In genomic region chr16:3020604-3021448, GRCh38 we compare ENCODE assay signal across 1 cellular context.
TF ChIP-seq lines count a peak whose summit lies in the region.

No MANE protein-coding gene starts in this region.

TF ChIP-seq in HepG2, 621 proteins besides CTCF, POLR2A, EP300 and RAD21 (continued from another document and continues in another):
- no peak for TF ChIP-seq ZBTB1 (CRISPR knock-in tag; IDR thresholded peaks at IDR 0.05; ENCODE audit: borderline replicate concordance)
- peak; percentile 82; the same call in 1 of the 2 replicates for TF ChIP-seq ZNF546 (CRISPR knock-in tag; conservative IDR thresholded peaks at IDR 0.05)
- 0 out of 2 replicates have a peak, but pooled peaks have one; percentile 23 for TF ChIP-seq TOPORS (CRISPR knock-in tag; IDR thresholded peaks at IDR 0.05)
- no peak for TF ChIP-seq ATM (IDR thresholded peaks at IDR 0.05; ENCODE audit: borderline replicate concordance)
- TF ChIP-seq ZNF766 (CRISPR knock-in tag; IDR thresholded peaks at IDR 0.05; ENCODE audit: borderline replicate concordance) = no peak
- TF ChIP-seq ZNF414 (CRISPR knock-in tag; IDR thresholded peaks at IDR 0.05) = peak; percentile 90
- TF ChIP-seq ZNF574 (CRISPR knock-in tag; IDR thresholded peaks at IDR 0.05) = peak; percentile 75
- peak; percentile 83; the same call in 1 of the 2 replicates for TF ChIP-seq TFAP4 (IDR thresholded peaks at IDR 0.05; ENCODE audit: borderline replicate concordance, low read depth)
- no peak for TF ChIP-seq ZNF616 (CRISPR knock-in tag; IDR thresholded peaks at IDR 0.05; ENCODE audit: low read depth)
- no peak for TF ChIP-seq KDM1A (CRISPR knock-in tag; IDR thresholded peaks at IDR 0.05)
- peak; percentile 23; the same call in 1 of the 2 replicates for TF ChIP-seq ZNF704 (CRISPR knock-in tag; IDR thresholded peaks at IDR 0.05; ENCODE audit: borderline replicate concordance)
- TF ChIP-seq ZBTB44 (CRISPR knock-in tag; IDR thresholded peaks at IDR 0.05) = no peak
- TF ChIP-seq PAF1 (CRISPR knock-in tag; IDR thresholded peaks at IDR 0.05) = 0 out of 2 replicates have a peak, but pooled peaks have one; percentile 37
- no peak for TF ChIP-seq ZNF275 (CRISPR knock-in tag; IDR thresholded peaks at IDR 0.05; ENCODE audit: borderline replicate concordance)
- TF ChIP-seq CREB3 (CRISPR knock-in tag; IDR thresholded peaks at IDR 0.05) = no peak
- 0 out of 2 replicates have a peak, but pooled peaks have one; percentile 24 for TF ChIP-seq ZFY (CRISPR knock-in tag; IDR thresholded peaks at IDR 0.05)
- peak; percentile 14 for TF ChIP-seq DRAP1 (CRISPR knock-in tag; IDR thresholded peaks at IDR 0.05)
- no peak for TF ChIP-seq ZBTB49 (CRISPR knock-in tag; IDR thresholded peaks at IDR 0.05; ENCODE audit: borderline replicate concordance)
- peak; percentile 35; the same call in 1 of the 2 replicates for TF ChIP-seq DPF2 (CRISPR knock-in tag; IDR thresholded peaks at IDR 0.05; ENCODE audit: borderline replicate concordance, low read depth)
- peak; percentile 59; the same call in 1 of the 2 replicates for TF ChIP-seq ZBTB3 (CRISPR knock-in tag; IDR thresholded peaks at IDR 0.05; ENCODE audit: borderline replicate concordance, low read depth)
- TF ChIP-seq ONECUT2 (CRISPR knock-in tag; IDR thresholded peaks at IDR 0.05) = no peak; the same call in 1 of the 2 replicates
- TF ChIP-seq ZNF101 (CRISPR knock-in tag; IDR thresholded peaks at IDR 0.05; ENCODE audit: borderline replicate concordance, low read depth) = no peak
- TF ChIP-seq ZNF256 (CRISPR knock-in tag; conservative IDR thresholded peaks at IDR 0.05) = no peak
- peak; percentile 14; the same call in 1 of the 2 replicates for TF ChIP-seq ATF7-NPFF (CRISPR knock-in tag; IDR thresholded peaks at IDR 0.05; ENCODE audit: low read depth)
- TF ChIP-seq TEAD3 (CRISPR knock-in tag; optimal IDR thresholded peaks at IDR 0.05; ENCODE audit: borderline replicate concordance) = peak; percentile 97
- 0 out of 2 replicates have a peak, but pooled peaks have one; percentile 5 for TF ChIP-seq ZNF337 (CRISPR knock-in tag; IDR thresholded peaks at IDR 0.05; ENCODE audit: borderline replicate concordance, low read depth)
- TF ChIP-seq ZNF749 (CRISPR knock-in tag; IDR thresholded peaks at IDR 0.05; ENCODE audit: borderline replicate concordance) = peak; percentile 36; the same call in 1 of the 2 replicates
- peak; percentile 30; the same call in 1 of the 2 replicates for TF ChIP-seq KMT2B (CRISPR knock-in tag; IDR thresholded peaks at IDR 0.05)
- no peak for TF ChIP-seq CEBPZ (IDR thresholded peaks at IDR 0.05; ENCODE audit: low read length)
- peak; percentile 70 for TF ChIP-seq ASH2L (IDR thresholded peaks at IDR 0.05; ENCODE audit: insufficient read length, low read depth, low read length)
- TF ChIP-seq ZKSCAN8 (CRISPR knock-in tag; IDR thresholded peaks at IDR 0.05; ENCODE audit: borderline replicate concordance) = no peak
- TF ChIP-seq ZNF317 (CRISPR knock-in tag; IDR thresholded peaks at IDR 0.05) = no peak; the same call in 1 of the 2 replicates
- peak; percentile 22; the same call in 1 of the 2 replicates for TF ChIP-seq PHF20 (CRISPR knock-in tag; IDR thresholded peaks at IDR 0.05)
- TF ChIP-seq TCF12 (IDR thresholded peaks at IDR 0.05) = no peak
- TF ChIP-seq TCF12 (CRISPR knock-in tag; IDR thresholded peaks at IDR 0.05) = no peak; the same call in 1 of the 2 replicates
- TF ChIP-seq ZNF225 (CRISPR knock-in tag; IDR thresholded peaks at IDR 0.05) = no peak; the same call in 1 of the 2 replicates
- TF ChIP-seq ZKSCAN1 (IDR thresholded peaks at IDR 0.05; ENCODE audit: low read length) = no peak
- TF ChIP-seq IKZF5 (CRISPR knock-in tag; IDR thresholded peaks at IDR 0.05) = no peak; the same call in 1 of the 2 replicates
